In genomic region chr9:126050605-126050990, GRCh38 we compare ENCODE assay signal across 15 cellular contexts.
A peak's percentile ranks its signal among the peaks of the same experiment; 100 is the strongest.
DNase-seq lines count a peak whose midpoint lies in the region; ATAC-seq and TF ChIP-seq lines count a peak whose summit lies in the region.
"Had no signal": no experiment of that assay in that cellular context is flagged by ENCODE, and none has a peak within 500 bp of the region (broad histone marks: within the 10 kb centered on the region; RNA-seq: fewer than 3 reads in every experiment).

No MANE protein-coding gene starts in this region.

- H3K4me1 Mint-ChIP-seq in chondrocyte (ENCODE audit: low read depth): no peaks in the 10 kb centered on the region
- H3K4me1 Mint-ChIP-seq: B cell; CD4-positive, CD25-positive, alpha-beta regulatory T cell; CD8-positive, alpha-beta memory T cell had no signal

- H3K4me1 ChIP-seq in right cardiac atrium (ENCODE audit: control insufficient read depth, insufficient read depth, low read length) (no peaks in the 10 kb centered on the region), neuronal stem cell (ENCODE audit: control insufficient read depth in 2 of 2, insufficient read depth in 1 of 2, low read depth in 1 of 2, low read length in 2 of 2) (peaks cover 0 to 7% of the 10 kb centered on the region in 2 donors), upper lobe of right lung (no peaks in the 10 kb centered on the region), prostate gland (replicated peaks) (no peaks in the 10 kb centered on the region), PC-9 (replicated peaks; ENCODE audit: insufficient read depth) (peaks cover 10% of the 10 kb centered on the region)
- H3K4me1 ChIP-seq: BLaER1 treated with 17β-estradiol and CSF1 and Interleukin-3, amounts not matched to agents 10 nM and 100 nM; Caco-2 had no signal

- POLR2A ChIA-PET in PC-9 (lab: Charles Lee; ENCODE audit: unreplicated experiment): no interaction called here

- no peaks in the 10 kb centered on the region for H3K79me1 ChIP-seq in neuronal stem cell (ENCODE audit: low read depth, low read length)

- H3K27ac ChIP-seq in right cardiac atrium (ENCODE audit: low read length) (no peak overlapping the region), neuronal stem cell (replicated peaks; ENCODE audit: low read length) (no peak overlapping the region), upper lobe of right lung (no peak overlapping the region), prostate gland (no peak overlapping the region), PC-9 (no peak overlapping the region)
- H3K27ac ChIP-seq: BLaER1 treated with 17β-estradiol and CSF1 and Interleukin-3, amounts not matched to agents 10 nM and 100 nM had no signal

- H3K9me3 Mint-ChIP-seq in chondrocyte (ENCODE audit: low read depth): peaks cover 6% of the 10 kb centered on the region

- H3K4ac ChIP-seq in neuronal stem cell (ENCODE audit: low read length): no peak overlapping the region

- no peak overlapping the region for H3K9ac ChIP-seq in neuronal stem cell (ENCODE audit: low read depth, low read length, poor library complexity)
- H3K9ac ChIP-seq: BLaER1 treated with 17β-estradiol and CSF1 and Interleukin-3, amounts not matched to agents 10 nM and 100 nM had no signal

- no peak overlapping the region for H3K14ac ChIP-seq in neuronal stem cell (ENCODE audit: low read length)

- no peaks in the 10 kb centered on the region for H3K9me2 ChIP-seq in PC-9 (ENCODE audit: insufficient read depth)

- no peak overlapping the region for H3K4me3 Mint-ChIP-seq in chondrocyte (ENCODE audit: unreplicated experiment)
- H3K4me3 Mint-ChIP-seq: B cell; CD4-positive, CD25-positive, alpha-beta regulatory T cell; CD8-positive, alpha-beta memory T cell; H9; IgD-negative memory B cell had no signal

- no peak overlapping the region for H3K4me2 ChIP-seq in neuronal stem cell (ENCODE audit: insufficient read depth, low read length, poor library complexity, severe bottlenecking)
- H3K4me2 ChIP-seq in PC-9: no peak overlapping the region
- H3K4me2 ChIP-seq: BLaER1 treated with 17β-estradiol and CSF1 and Interleukin-3, amounts not matched to agents 10 nM and 100 nM had no signal

- CTCF ChIA-PET in PC-9 (lab: Charles Lee): no interaction called here

- BruUV-seq in PC-9 (replicated peaks; lab: Mats Ljungman, UMichigan): no TSS peak

- H2AFZ ChIP-seq in neuronal stem cell (ENCODE audit: low read length) (no peak overlapping the region), PC-9 (no peak overlapping the region)

- TF ChIP-seq POLR2A in prostate gland (IDR thresholded peaks at IDR 0.05): no peak

- no peak overlapping the region for H4K8ac ChIP-seq in neuronal stem cell (ENCODE audit: low read depth, low read length)

- H3K27me3 Mint-ChIP-seq in chondrocyte (ENCODE audit: low read depth): peaks cover 18% of the 10 kb centered on the region
- H3K27me3 Mint-ChIP-seq: CD4-positive, CD25-positive, alpha-beta regulatory T cell had no signal

- ATAC-seq in left ventricle myocardium superior: no peak
- no peak for ATAC-seq in right cardiac atrium
- no peak for ATAC-seq in upper lobe of right lung

- H3K18ac ChIP-seq in neuronal stem cell (ENCODE audit: low read length): peak overlapping the region; percentile 33

- H3K36me3 ChIP-seq in neuronal stem cell (replicated peaks in 1 of 2; ENCODE audit: control insufficient read depth in 2 of 2, insufficient read depth in 2 of 2, low read length in 2 of 2) (no peaks in the 10 kb centered on the region), upper lobe of right lung (no peaks in the 10 kb centered on the region), prostate gland (no peaks in the 10 kb centered on the region), PC-9 (ENCODE audit: low read depth) (no peaks in the 10 kb centered on the region)

- intact Hi-C loops in left ventricle myocardium superior (cut with micrococcal nuclease): no loop called here
- intact Hi-C loops in right cardiac atrium (cut with DNase I): no loop called here
- intact Hi-C loops in upper lobe of right lung (cut with DNase I): no loop called here
- intact Hi-C loops in prostate gland (cut with DNase I): no loop called here
- intact Hi-C loops in PC-9 (cut with micrococcal nuclease; ENCODE audit: unreplicated experiment): no loop called here

- WGBS in right cardiac atrium: 73% methylated on average over 9 of the region's 9 CpGs
- no CpG with 5 or more reads among the region's 9 CpGs for WGBS in neuronal stem cell (ENCODE audit: extremely low coverage in 2 of 2, insufficient read length in 2 of 2, insufficient replicate concordance in 1 of 2), 2 donors
- WGBS in prostate gland: 85% methylated on average over 9 of the region's 9 CpGs

- DNase-seq in left ventricle myocardium superior (peak; percentile 14), right cardiac atrium (no peak), chondrocyte (ENCODE audit: low spot score) (peak; percentile 43), neuronal stem cell (ENCODE audit: low spot score) (no peak), upper lobe of right lung (peak; percentile 27), prostate gland (ENCODE audit: low spot score) (no peak), PC-9 (no peak), COR-L47 (lab: John Stamatoyannopoulos, UW) (no peak)
- DNase-seq: Caco-2; CD4-positive, CD25-positive, alpha-beta regulatory T cell; CD8-positive, alpha-beta memory T cell; H9 had no signal

- peak overlapping the region; percentile 25 for H3K23ac ChIP-seq in neuronal stem cell (ENCODE audit: low read depth, low read length, poor library complexity)

- H3K9me3 ChIP-seq in right cardiac atrium (ENCODE audit: control insufficient read depth, low read length): peaks cover 5% of the 10 kb centered on the region
- H3K9me3 ChIP-seq in neuronal stem cell (replicated peaks in 1 of 2; ENCODE audit: control insufficient read depth in 2 of 2, insufficient read depth in 1 of 2, low read depth in 1 of 2, low read length in 2 of 2): peaks cover 0 to 7% of the 10 kb centered on the region in 2 donors
- H3K9me3 ChIP-seq in upper lobe of right lung: peaks cover 7% of the 10 kb centered on the region
- no peaks in the 10 kb centered on the region for H3K9me3 ChIP-seq in prostate gland
- no peaks in the 10 kb centered on the region for H3K9me3 ChIP-seq in PC-9 (ENCODE audit: insufficient read depth, low read depth)

- no peak overlapping the region for H2BK120ac ChIP-seq in neuronal stem cell (ENCODE audit: low read depth, low read length)

- H3K4me3 ChIP-seq in right cardiac atrium (ENCODE audit: low read length) (no peak overlapping the region), neuronal stem cell (ENCODE audit: low read length in 2 of 2) (no peak overlapping the region), upper lobe of right lung (no peak overlapping the region), prostate gland (no peak overlapping the region), PC-9 (no peak overlapping the region)
- H3K4me3 ChIP-seq: BLaER1 treated with 17β-estradiol and CSF1 and Interleukin-3, amounts not matched to agents 10 nM and 100 nM had no signal

- no peak overlapping the region for H2BK5ac ChIP-seq in neuronal stem cell (ENCODE audit: low read length)

- no peaks in the 10 kb centered on the region for H3F3A ChIP-seq in PC-9 (ENCODE audit: insufficient read depth, low read depth)

- H3K27me3 ChIP-seq in right cardiac atrium (ENCODE audit: control insufficient read depth, insufficient read depth) (no peaks in the 10 kb centered on the region), neuronal stem cell (ENCODE audit: control insufficient read depth in 3 of 3, insufficient read depth in 3 of 3, low read depth in 1 of 3, low read length in 3 of 3) (peaks cover 0 to 18% (median 0%) of the 10 kb centered on the region in 3 experiments), upper lobe of right lung (peaks cover 16% of the 10 kb centered on the region), prostate gland (replicated peaks; ENCODE audit: insufficient read depth) (no peaks in the 10 kb centered on the region), PC-9 (ENCODE audit: insufficient read depth, low read depth) (0 out of 2 replicates have a peak, but pooled peaks cover 4% of the 10 kb centered on the region)
- H3K27me3 ChIP-seq: BLaER1 treated with 17β-estradiol and CSF1 and Interleukin-3, amounts not matched to agents 10 nM and 100 nM had no signal

- TF ChIP-seq CTCF in chondrocyte (IDR thresholded peaks at IDR 0.05) (no peak), upper lobe of right lung (IDR thresholded peaks at IDR 0.05) (no peak), prostate gland (IDR thresholded peaks at IDR 0.05) (no peak), PC-9 (conservative IDR thresholded peaks at IDR 0.05) (no peak)

- H3K79me2 ChIP-seq in PC-9 (ENCODE audit: low read depth): no peaks in the 10 kb centered on the region

- peak overlapping the region; percentile 47 for H2BK15ac ChIP-seq in neuronal stem cell (ENCODE audit: low read length)

- no peaks in the 10 kb centered on the region for H4K20me1 ChIP-seq in PC-9 (ENCODE audit: insufficient read depth)

- H3K27ac Mint-ChIP-seq in chondrocyte (ENCODE audit: unreplicated experiment): no peak overlapping the region
- H3K27ac Mint-ChIP-seq: B cell; CD4-positive, CD25-positive, alpha-beta regulatory T cell; H9; IgD-negative memory B cell had no signal

- no peak overlapping the region for H4K91ac ChIP-seq in neuronal stem cell (ENCODE audit: low read depth, low read length, poor library complexity)

- H3K36me3 Mint-ChIP-seq in chondrocyte (ENCODE audit: low read depth): peaks cover 3% of the 10 kb centered on the region

- H2BK12ac ChIP-seq in neuronal stem cell (ENCODE audit: low read length): peak overlapping the region; percentile 69

- peak overlapping the region; percentile 95 for H2AK5ac ChIP-seq in neuronal stem cell (ENCODE audit: low read depth, low read length)

Comparison
In these comparisons a context has a peak if more than half of its experiments do, and no peak if none do; other contexts are left out.
1. DNase-seq: peak in left ventricle myocardium superior (single experiment), chondrocyte (single experiment) and upper lobe of right lung (single experiment); none in right cardiac atrium (0 of 3), neuronal stem cell (single experiment), prostate gland (single experiment), PC-9 (0 of 2) and COR-L47 (single experiment).